ENCODE assay signal across 9 cellular contexts in genomic region chr3:129593230-129593594, GRCh38. TPM values are rescaled to one million over a fixed set of nuclear protein-coding genes. Genes with fewer than 3 reads are reported as not detected.
A peak's percentile ranks its signal among the peaks of the same experiment; 100 is the strongest.
DNase-seq lines count a peak whose midpoint lies in the region; ATAC-seq, FAIRE-seq and TF ChIP-seq lines count a peak whose summit lies in the region.
"Had no signal": no experiment of that assay in that cellular context is flagged by ENCODE, and none has a peak within 500 bp of the region (broad histone marks: within the 10 kb centered on the region; RNA-seq: fewer than 3 reads in every experiment).

No MANE protein-coding gene starts in this region.

- peak overlapping the region; percentile 82 for H3K27ac Mint-ChIP-seq in type B pancreatic cell

- H3K27me3 ChIP-seq in heart left ventricle (no peaks in the 10 kb centered on the region), GM12878 (replicated peaks in 1 of 2; ENCODE audit: control insufficient read depth in 2 of 2, insufficient read depth in 2 of 2, low read length in 1 of 2) (no peaks in the 10 kb centered on the region; a peak in 3 of 4 replicates), mucosa of stomach (ENCODE audit: control insufficient read depth, insufficient read depth, low read length) (no peaks in the 10 kb centered on the region), MG63 (no peaks in the 10 kb centered on the region)

- POLR2A ChIA-PET in GM12878 (lab: Charles Lee), result no interaction called here

- FAIRE-seq in GM12878 (lab: Jason Lieb, UNC), result no peak
- FAIRE-seq: keratinocyte had no signal

- peaks cover 41 to 98% (median 90%) of the 10 kb centered on the region in 12 donors for H3K4me1 ChIP-seq in heart left ventricle
- peaks cover 4% of the 10 kb centered on the region for H3K4me1 ChIP-seq in GM12878 (ENCODE audit: control insufficient read depth, insufficient read depth, low read length)
- H3K4me1 ChIP-seq in mucosa of stomach (ENCODE audit: control insufficient read depth, insufficient read depth, low read length), result peaks cover 46% of the 10 kb centered on the region

- TF ChIP-seq RAD21 in GM12878 (IDR thresholded peaks at IDR 0.05; ENCODE audit: insufficient read depth, low read depth, low read length), result no peak

- no peaks in the 10 kb centered on the region for H4K20me1 ChIP-seq in GM12878 (ENCODE audit: control insufficient read depth, insufficient read depth)

- CTCF ChIA-PET in GM12878 (lab: Yijun Ruan, JAX), result interaction anchor here (1.0 to 1.6 kb wide), 2 partner anchors 56 to 103 kb away, joined by 3 to 5 read pairs; no protein-coding TSS in a partner anchor

- H3K9me3 ChIP-seq in heart left ventricle, result no peaks in the 10 kb centered on the region
- no peaks in the 10 kb centered on the region for H3K9me3 ChIP-seq in GM12878 (replicated peaks; ENCODE audit: control insufficient read depth, insufficient read depth, low read length)
- H3K9me3 ChIP-seq in mucosa of stomach (ENCODE audit: control insufficient read depth, low read length), result no peaks in the 10 kb centered on the region
- no peaks in the 10 kb centered on the region for H3K9me3 ChIP-seq in MG63

- no peak for TF ChIP-seq POLR2A in heart left ventricle (IDR thresholded peaks at IDR 0.05)
- no peak for TF ChIP-seq POLR2A in GM12878 (IDR thresholded peaks at IDR 0.05; ENCODE audit: low read depth, low read length)

- RAD21 ChIA-PET in GM12878 (lab: Charles Lee; ENCODE audit: unreplicated experiment), result interaction anchor here (1.0 kb wide), 1 partner anchor 234 kb away, joined by 3 read pairs; no protein-coding TSS in a partner anchor

- intact Hi-C loops in heart left ventricle (cut with DNase I) (no loop called here), cardiac septum (cut with DNase I) (loop anchor here (2.0 kb wide), 1 partner anchor 14 kb away; the partner anchor contains the start of gene PLXND1), GM12878 (cut with micrococcal nuclease; ENCODE audit: unreplicated experiment) (no loop called here)

- no TSS peak for BruUV-seq in GM12878 (replicated peaks; lab: Mats Ljungman, UMichigan)

- TF ChIP-seq CTCF in heart left ventricle (IDR thresholded peaks at IDR 0.05) (no peak), GM12878 (IDR thresholded peaks at IDR 0.05 in 2 of 3, conservative IDR thresholded peaks at IDR 0.05 in 1 of 3; ENCODE audit: control insufficient read depth in 2 of 3, extremely low read depth in 1 of 3, insufficient read depth in 1 of 3, low read depth in 3 of 3, low read length in 3 of 3) (0 out of 6 replicates have a peak, but pooled peaks of 2 of the 3 experiments have one; percentile 7 to 8), type B pancreatic cell (conservative IDR thresholded peaks at IDR 0.05) (no peak)

- no peaks in the 10 kb centered on the region for H3K27me3 Mint-ChIP-seq in type B pancreatic cell

- peak overlapping the region; percentile 72 for H3K4me3 Mint-ChIP-seq in type B pancreatic cell

- WGBS in heart left ventricle, 4 donors, result 55 to 78% (median 61%) methylated on average over 8 of the region's 8 CpGs
- 69% methylated on average over 8 of the region's 8 CpGs for WGBS in GM12878 (ENCODE audit: insufficient coverage, insufficient replicate concordance, low lambda C conversion rate, missing lambda C conversion rate)

- no peak overlapping the region for H3K4me2 ChIP-seq in GM12878 (ENCODE audit: control insufficient read depth, insufficient read depth)

- H3K9ac ChIP-seq in GM12878 (ENCODE audit: control insufficient read depth, insufficient read depth, low read length), result no peak overlapping the region
- H3K9ac ChIP-seq in mucosa of stomach (ENCODE audit: low read length), result peak overlapping the region; percentile 15

- H3K36me3 ChIP-seq in heart left ventricle (peaks cover 0 to 13% (median 5%) of the 10 kb centered on the region in 9 donors), GM12878 (ENCODE audit: control insufficient read depth in 2 of 2, insufficient read depth in 2 of 2, low read length in 1 of 2) (no peaks in the 10 kb centered on the region), mucosa of stomach (ENCODE audit: control insufficient read depth, insufficient read depth, low read length) (no peaks in the 10 kb centered on the region), MG63 (peaks cover 3% of the 10 kb centered on the region; the same call in 1 of the 2 replicates)

- SMC1A ChIA-PET in GM12878 (lab: Charles Lee; ENCODE audit: uncharacterized antibody, unreplicated experiment), result no interaction called here

- no peaks in the 10 kb centered on the region for H3K79me2 ChIP-seq in GM12878 (ENCODE audit: control insufficient read depth, insufficient read depth, low read length)

- DNase-seq in heart left ventricle (no peak), cardiac septum (ENCODE audit: low spot score) (no peak), GM12878 (ENCODE audit: low read depth, low spot score) (no peak), type B pancreatic cell (ENCODE audit: extremely low spot score, unreplicated experiment) (no peak), MG63 (no peak)
- no peak for DNase-seq in central memory CD4-positive, alpha-beta T cell

- in situ Hi-C loops in GM12878 (cut with MboI), result no loop called here

- H3K4me3 ChIP-seq in heart left ventricle (peak overlapping the region in 9 of 12 donors; percentile 4 to 40 (median 24)), GM12878 (no peak overlapping the region), mucosa of stomach (ENCODE audit: low read length) (no peak overlapping the region), MG63 (no peak overlapping the region)

- no peak overlapping the region for H2AFZ ChIP-seq in GM12878 (ENCODE audit: control insufficient read depth, low read depth, low read length)

- TF ChIP-seq EP300 in GM12878 (IDR thresholded peaks at IDR 0.05; ENCODE audit: borderline replicate concordance in 1 of 2, control insufficient read depth in 1 of 2, low read depth in 2 of 2, low read length in 2 of 2), result no peak

- H3K9me3 Mint-ChIP-seq in type B pancreatic cell, result no peaks in the 10 kb centered on the region

- peaks cover 55% of the 10 kb centered on the region for H3K4me1 Mint-ChIP-seq in type B pancreatic cell (ENCODE audit: unreplicated experiment)

- H3K36me3 Mint-ChIP-seq in type B pancreatic cell, result no peaks in the 10 kb centered on the region

- H3K27ac ChIP-seq in heart left ventricle, result peak overlapping the region; percentile 78 to 97 (median 91)
- no peak overlapping the region for H3K27ac ChIP-seq in GM12878 (ENCODE audit: control insufficient read depth, insufficient read depth)

- no peak for ATAC-seq in heart left ventricle
- ATAC-seq in GM12878, result peak; percentile 34; the same call in 2 of the 3 replicates
- no peak for ATAC-seq in GM19023 (IDR thresholded peaks at IDR 0.05; ENCODE audit: unreplicated experiment)

RNA-seq across cellular contexts. Expression of gene PLXND1, which starts 13.3 kb away (rescaled TPM):
- 100 to 1,000 TPM in 2 of 9 donors, 10 to 100 TPM in 7; 40.8 to 218 (median 64.9) TPM for total RNA-seq in heart left ventricle
- 10 to 100 TPM; 66.4 to 67.3 TPM for polyA plus RNA-seq in heart left ventricle
- 54.8 TPM for total RNA-seq in cardiac septum
- total RNA-seq in GM12878 (2013; cell fraction: nucleolus; rRNA removed), result 1.1 and 1.7 TPM in 2 replicates
- total RNA-seq in GM12878 (2014; rRNA removed), result 0.16 TPM in 1 of 2 replicates, not detected in the other
- not detected in 2 replicates for total RNA-seq in GM12878 (2014; rRNA removed; fragmentation: Illumina TruSeq; extraction: Trizol)
- 0.66 and 2.3 TPM in 2 replicates for total RNA-seq in GM12878 (2021)
- 0.49 TPM for polyA plus RNA-seq in GM12878 (2011; ENCODE audit: low read depth)
- 0.01 TPM in 1 of 2 replicates, not detected in the other for polyA plus RNA-seq in GM12878 (2011; rRNA removed)
- polyA plus RNA-seq in GM12878 (2011; cell fraction: cytosol; rRNA removed), result 0.04 TPM in 1 of 2 replicates, not detected in the other
- polyA plus RNA-seq in GM12878 (2011; cell fraction: nucleus; rRNA removed), result 0.45 and 0.51 TPM in 2 replicates
- 0.29 and 0.51 TPM in 2 replicates for polyA plus RNA-seq in GM12878 (2012)
- polyA plus RNA-seq in GM12878 (2014; fragmentation: Illumina TruSeq; extraction: Trizol), result not detected in 2 replicates
- not detected for polyA plus RNA-seq in GM12878 (2014; fragmentation: Nextera tagmentation; extraction: Ambion mirVana)
- 0.08 and 0.72 TPM in 2 replicates for polyA plus RNA-seq in GM12878 (2014; rRNA removed)
- not detected for polyA plus RNA-seq in GM12878 (2016; fragmentation: Nextera tagmentation; extraction: Ambion mirVana)
- 0.44 and 0.46 TPM in 2 replicates for polyA minus RNA-seq in GM12878 (2011; rRNA and poly(A)+ RNA removed)
- polyA minus RNA-seq in GM12878 (2011; cell fraction: cytosol; rRNA and poly(A)+ RNA removed), result not detected in 2 replicates
- polyA minus RNA-seq in GM12878 (2011; cell fraction: nucleus; rRNA and poly(A)+ RNA removed), result not detected in 2 replicates
- total RNA-seq in type B pancreatic cell (ENCODE audit: low replicate concordance), result 56.9 and 71.0 TPM in 2 replicates
- 5.8 and 21.9 TPM in 2 replicates for total RNA-seq in MG63 (2014; rRNA removed; shearing (Covaris generic); ENCODE audit: low replicate concordance)

RNA-seq across cellular contexts. Expression of gene H1-8, which starts 50.2 kb away (rescaled TPM):
- total RNA-seq in heart left ventricle (not detected), cardiac septum (not detected), GM12878 (2014; rRNA removed) (not detected in 2 replicates), GM12878 (2014; rRNA removed; fragmentation: Illumina TruSeq; extraction: Trizol) (not detected in 2 replicates), GM12878 (2021) (not detected in 2 replicates), type B pancreatic cell (ENCODE audit: low replicate concordance) (not detected in 2 replicates)
- polyA plus RNA-seq in heart left ventricle (not detected), GM12878 (2011; rRNA removed) (not detected in 2 replicates), GM12878 (2014; fragmentation: Illumina TruSeq; extraction: Trizol) (not detected in 2 replicates), GM12878 (2014; fragmentation: Nextera tagmentation; extraction: Ambion mirVana) (not detected), GM12878 (2014; rRNA removed) (not detected in 2 replicates), GM12878 (2016; fragmentation: Nextera tagmentation; extraction: Ambion mirVana) (not detected)
- not detected in 2 replicates for total RNA-seq in GM12878 (2013; cell fraction: nucleolus; rRNA removed)
- polyA plus RNA-seq in GM12878 (2011; ENCODE audit: low read depth), result not detected
- polyA plus RNA-seq in GM12878 (2011; cell fraction: cytosol; rRNA removed), result not detected in 2 replicates
- polyA plus RNA-seq in GM12878 (2011; cell fraction: nucleus; rRNA removed), result not detected in 2 replicates
- polyA plus RNA-seq in GM12878 (2012), result not detected in 2 replicates
- polyA minus RNA-seq in GM12878 (2011; rRNA and poly(A)+ RNA removed), result not detected in 2 replicates
- polyA minus RNA-seq in GM12878 (2011; cell fraction: cytosol; rRNA and poly(A)+ RNA removed), result not detected in 2 replicates
- not detected in 2 replicates for polyA minus RNA-seq in GM12878 (2011; cell fraction: nucleus; rRNA and poly(A)+ RNA removed)
- not detected in 2 replicates for total RNA-seq in MG63 (2014; rRNA removed; shearing (Covaris generic); ENCODE audit: low replicate concordance)
- polyA plus RNA-seq: keratinocyte had no signal

Comparison
In these comparisons a context has a peak if more than half of its experiments do, and no peak if none do; other contexts are left out.
1. H3K4me3 ChIP-seq: peak in heart left ventricle (9 of 12); none in GM12878 (single experiment), mucosa of stomach (single experiment) and MG63 (single experiment).
2. CTCF ChIP-seq: peak in GM12878 (2 of 3); none in heart left ventricle (0 of 12) and type B pancreatic cell (single experiment).